ENCODE assay signal across 1 cellular context in the genomic region with DNA sequence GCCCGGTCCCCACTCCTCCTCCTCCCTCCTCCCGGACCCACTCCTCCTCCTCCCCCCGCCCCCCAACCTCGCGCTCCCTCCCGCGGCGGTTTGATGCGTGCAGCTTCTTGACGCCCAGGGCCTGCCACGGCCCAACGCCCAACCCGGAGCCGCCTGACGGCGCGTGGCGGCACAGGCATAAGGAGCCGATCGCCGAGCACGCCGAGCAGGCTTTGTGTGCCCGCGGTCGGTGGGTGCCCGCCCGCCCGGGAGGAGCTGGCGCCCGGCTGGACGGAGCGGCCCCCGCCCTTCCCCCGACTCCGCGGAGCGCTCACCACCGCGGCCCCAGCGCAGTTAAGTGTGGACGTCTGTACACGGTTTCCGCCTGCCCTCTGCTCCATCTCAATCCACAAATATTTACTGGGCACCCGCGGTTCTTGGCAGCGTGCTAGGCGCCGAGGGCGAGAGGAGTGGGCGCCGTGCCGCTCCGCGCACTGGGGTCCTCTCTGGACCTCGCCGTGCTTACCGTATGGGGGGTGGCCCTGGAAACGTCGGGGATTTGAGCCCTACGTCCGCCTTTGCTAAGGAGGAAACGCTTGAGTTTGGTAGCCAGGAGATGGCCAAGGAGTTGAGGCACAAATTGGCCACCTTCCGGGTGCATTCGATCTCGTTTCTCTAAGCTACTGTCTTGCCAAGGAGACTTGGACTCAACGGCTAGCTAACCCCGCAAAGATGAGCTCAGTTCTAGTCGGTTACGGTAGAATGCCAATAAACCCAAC.
A peak's percentile ranks its signal among the peaks of the same experiment; 100 is the strongest.
TF ChIP-seq lines count a peak whose summit lies in the region.

No MANE protein-coding gene starts in this region.

TF ChIP-seq in HCT116, 20 proteins besides CTCF, POLR2A, EP300 and RAD21:
- no peak for TF ChIP-seq JUND (IDR thresholded peaks at IDR 0.05)
- 0 out of 2 replicates have a peak, but pooled peaks have one; percentile 37 for TF ChIP-seq POLR2AphosphoS5 (IDR thresholded peaks at IDR 0.05; ENCODE audit: low read depth, low read length)
- peak; percentile 86 for TF ChIP-seq YY1 (IDR thresholded peaks at IDR 0.05; ENCODE audit: extremely low read depth, insufficient replicate concordance, low read depth, low read length)
- TF ChIP-seq, protein P1, sequence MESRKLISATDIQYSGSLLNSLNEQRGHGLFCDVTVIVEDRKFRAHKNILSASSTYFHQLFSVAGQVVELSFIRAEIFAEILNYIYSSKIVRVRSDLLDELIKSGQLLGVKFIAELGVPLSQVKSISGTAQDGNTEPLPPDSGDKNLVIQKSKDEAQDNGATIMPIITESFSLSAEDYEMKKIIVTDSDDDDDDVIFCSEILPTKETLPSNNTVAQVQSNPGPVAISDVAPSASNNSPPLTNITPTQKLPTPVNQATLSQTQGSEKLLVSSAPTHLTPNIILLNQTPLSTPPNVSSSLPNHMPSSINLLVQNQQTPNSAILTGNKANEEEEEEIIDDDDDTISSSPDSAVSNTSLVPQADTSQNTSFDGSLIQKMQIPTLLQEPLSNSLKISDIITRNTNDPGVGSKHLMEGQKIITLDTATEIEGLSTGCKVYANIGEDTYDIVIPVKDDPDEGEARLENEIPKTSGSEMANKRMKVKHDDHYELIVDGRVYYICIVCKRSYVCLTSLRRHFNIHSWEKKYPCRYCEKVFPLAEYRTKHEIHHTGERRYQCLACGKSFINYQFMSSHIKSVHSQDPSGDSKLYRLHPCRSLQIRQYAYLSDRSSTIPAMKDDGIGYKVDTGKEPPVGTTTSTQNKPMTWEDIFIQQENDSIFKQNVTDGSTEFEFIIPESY (IDR thresholded peaks at IDR 0.05; ENCODE audit: extremely low read depth, insufficient replicate concordance, low read length), result peak; percentile 49
- peak; percentile 84 for TF ChIP-seq TCF7L2 (IDR thresholded peaks at IDR 0.05; ENCODE audit: borderline replicate concordance, extremely low read depth, insufficient read depth, insufficient read length)
TF ChIP-seq in HCT116: peak in this region for 4.
